ENCODE assay signal across 27 cellular contexts in genomic region chr6:36631326-36632046, GRCh38. TPM values are rescaled to one million over a fixed set of nuclear protein-coding genes. Genes with fewer than 3 reads are reported as not detected.
DNase-seq lines count a peak whose midpoint lies in the region; ATAC-seq, FAIRE-seq and TF ChIP-seq lines count a peak whose summit lies in the region.
"Had no signal": no experiment of that assay in that cellular context is flagged by ENCODE, and none has a peak within 500 bp of the region (broad histone marks: within the 10 kb centered on the region; RNA-seq: fewer than 3 reads in every experiment).

No MANE protein-coding gene starts in this region.

- no peak overlapping the region for H3K27ac ChIP-seq in K562 (ENCODE audit: extremely low read depth, low read depth, low read length)
- H3K27ac ChIP-seq in lung (ENCODE audit: low read depth in 1 of 2, low read length in 1 of 2): peak overlapping the region in 1 of 2 donors; percentile 9
- H3K27ac ChIP-seq in foreskin keratinocyte: no peak overlapping the region
- H3K27ac ChIP-seq: ascending aorta, SK-N-MC, skin epidermis, uterus had no signal

- H3K79me2 ChIP-seq in K562 (ENCODE audit: control insufficient read depth, insufficient read depth, low read length): no peaks in the 10 kb centered on the region

- H3K36me3 ChIP-seq in K562 (ENCODE audit: control insufficient read depth, insufficient read depth, low read length): no peaks in the 10 kb centered on the region
- H3K36me3 ChIP-seq in lung (ENCODE audit: control insufficient read depth in 2 of 2, insufficient read depth in 2 of 2, low read length in 2 of 2): no peaks in the 10 kb centered on the region
- H3K36me3 ChIP-seq: ascending aorta, BE2C, uterus had no signal

- WGBS in K562 (ENCODE audit: insufficient coverage, low coverage, missing lambda C conversion rate): 27% methylated on average over 17 of the region's 17 CpGs
- WGBS in lung, 2 donors: 68 to 84% methylated on average over 17 of the region's 17 CpGs

- no peak for FAIRE-seq in K562 (lab: Jason Lieb, UNC)

- intact Hi-C loops in K562 (cut with micrococcal nuclease): no loop called here

- H3K27me3 Mint-ChIP-seq in stimulated activated memory B cell treated with anti-CD40 and anti-IgM and Interleukin-4, amounts not matched to agents 10 μg/mL and 1 μg/mL and 100 μg/mL, for 72 hours: no peaks in the 10 kb centered on the region
- H3K27me3 Mint-ChIP-seq: activated naive CD8-positive, alpha-beta T cell treated with anti-CD3 and anti-CD28 coated beads for 36 hours; activated T-cell treated with anti-CD3 and anti-CD28 coated beads, Interleukin-2, amount 50 U/mL, for 24 hours; natural killer cell treated with Interleukin-12 subunit alpha and Interleukin-12 subunit beta and Interleukin-15 and Interleukin-18, amount 100 ng/mL, for 72 hours had no signal

- no peak for TF ChIP-seq POLR2A in K562 (conservative IDR thresholded peaks at IDR 0.05)

- H4K20me1 ChIP-seq in K562 (replicated peaks; ENCODE audit: control insufficient read depth, insufficient read depth, low read length): no peaks in the 10 kb centered on the region

- no peak for TF ChIP-seq RAD21 in K562 (CRISPR knock-in tag; conservative IDR thresholded peaks at IDR 0.05 in 1 of 2, IDR thresholded peaks at IDR 0.05 in 1 of 2)

- H3K9me3 Mint-ChIP-seq in stimulated activated memory B cell treated with anti-CD40 and anti-IgM and Interleukin-4, amounts not matched to agents 10 μg/mL and 1 μg/mL and 100 μg/mL, for 72 hours: no peaks in the 10 kb centered on the region
- H3K9me3 Mint-ChIP-seq: activated naive CD8-positive, alpha-beta T cell treated with anti-CD3 and anti-CD28 coated beads for 36 hours; activated T-cell treated with anti-CD3 and anti-CD28 coated beads, Interleukin-2, amount 50 U/mL, for 24 hours; effector memory CD8-positive, alpha-beta T cell; natural killer cell treated with Interleukin-12 subunit alpha and Interleukin-12 subunit beta and Interleukin-15 and Interleukin-18, amount 100 ng/mL, for 72 hours had no signal

- H3K4me3 ChIP-seq in K562 (no peak overlapping the region), lung (no peak overlapping the region)
- H3K4me3 ChIP-seq: ascending aorta, SK-N-MC, skin epidermis, uterus had no signal

- no peak overlapping the region for H3K4me2 ChIP-seq in K562 (ENCODE audit: insufficient read depth, low read length)

- H3K27ac Mint-ChIP-seq in stimulated activated memory B cell treated with anti-CD40 and anti-IgM and Interleukin-4, amounts not matched to agents 10 μg/mL and 1 μg/mL and 100 μg/mL, for 72 hours: peak overlapping the region; percentile 27
- H3K27ac Mint-ChIP-seq: activated naive CD8-positive, alpha-beta T cell treated with anti-CD3 and anti-CD28 coated beads for 36 hours; activated T-cell treated with anti-CD3 and anti-CD28 coated beads, Interleukin-2, amount 50 U/mL, for 24 hours; effector memory CD8-positive, alpha-beta T cell; natural killer cell treated with Interleukin-12 subunit alpha and Interleukin-12 subunit beta and Interleukin-15 and Interleukin-18, amount 100 ng/mL, for 72 hours had no signal

- no peaks in the 10 kb centered on the region for H3K9me1 ChIP-seq in K562 (ENCODE audit: control insufficient read depth, insufficient read depth, low read length)

- in situ Hi-C loops in K562 (cut with MboI): no loop called here

- CTCF ChIA-PET in K562 (lab: Yijun Ruan, JAX; ENCODE audit: low intra/inter-chr PET ratio): no interaction called here

- H3K9me3 ChIP-seq in K562 (replicated peaks; ENCODE audit: control insufficient read depth, insufficient read depth, low read depth, low read length) (no peaks in the 10 kb centered on the region), lung (ENCODE audit: control insufficient read depth in 2 of 2, insufficient read depth in 1 of 2, low read length in 1 of 2) (no peaks in the 10 kb centered on the region)
- H3K9me3 ChIP-seq: ascending aorta, BE2C, uterus had no signal

- DNase-seq in ELF-1 (ENCODE audit: low read depth, low spot score) (peak; percentile 32), K562 (ENCODE audit: extremely low read depth in 1 of 4, low spot score in 3 of 4) (no peak), lung (ENCODE audit: low spot score) (peak; percentile 50), foreskin keratinocyte (no peak), NOMO-1 treated with DMSO at 0.1 percent for 48 hours (lab: John Stamatoyannopoulos, UW; ENCODE audit: unreplicated experiment) (no peak)
- no peak for DNase-seq in stimulated activated CD4-positive, alpha-beta T cell treated with anti-CD3 and anti-CD28 coated beads, Interleukin-2, amount 100 ng/mL, for 48 hours
- DNase-seq: activated CD4-positive, CD25-positive, alpha-beta regulatory T cell; activated gamma-delta T cell; activated naive CD8-positive, alpha-beta T cell treated with anti-CD3 and anti-CD28 coated beads for 36 hours; activated T-cell treated with anti-CD3 and anti-CD28 coated beads, Interleukin-2, amount 50 U/mL, for 24 hours; BE2C; cortex of kidney; DMS53; effector memory CD8-positive, alpha-beta T cell; KBM-7; NCI-H1105 treated with DMSO at 0.1 percent for 48 hours; NCI-H187 treated with DMSO at 0.1 percent for 48 hours; NCI-H524 treated with DMSO at 0.1 percent for 48 hours; PC-3; stimulated activated naive CD4-positive, alpha-beta T cell treated with Interleukin-2 at 50 U/mL for 16 hours; uterus had no signal

- peaks cover 23 to 42% of the 10 kb centered on the region in 2 experiments for H3K27me3 ChIP-seq in K562 (ENCODE audit: control insufficient read depth in 2 of 2, insufficient read depth in 2 of 2, low read length in 2 of 2)
- H3K27me3 ChIP-seq in lung (ENCODE audit: control insufficient read depth, insufficient read depth): no peaks in the 10 kb centered on the region
- no peaks in the 10 kb centered on the region for H3K27me3 ChIP-seq in foreskin keratinocyte
- H3K27me3 ChIP-seq: ascending aorta, BE2C, uterus had no signal

- POLR2A ChIA-PET in K562 (lab: Yijun Ruan, JAX): interaction anchor here (0.6 to 0.8 kb wide), 4 partner anchors 13 to 187 kb away, joined by 3 to 4 read pairs (median 3); partner anchors contain the start of gene CDKN1A

- no peak for TF ChIP-seq EP300 in K562 (IDR thresholded peaks at IDR 0.05; ENCODE audit: low read length)

- TF ChIP-seq CTCF in K562 (IDR thresholded peaks at IDR 0.05 in 2 of 3, conservative IDR thresholded peaks at IDR 0.05 in 1 of 3; ENCODE audit: insufficient read depth in 2 of 3, low read depth in 1 of 3, low read length in 3 of 3) (no peak), lung (IDR thresholded peaks at IDR 0.05; ENCODE audit: control extremely low read depth, extremely low read depth) (no peak), foreskin keratinocyte (conservative IDR thresholded peaks at IDR 0.05) (no peak)

- no peaks in the 10 kb centered on the region for H3K36me3 Mint-ChIP-seq in stimulated activated memory B cell treated with anti-CD40 and anti-IgM and Interleukin-4, amounts not matched to agents 10 μg/mL and 1 μg/mL and 100 μg/mL, for 72 hours
- H3K36me3 Mint-ChIP-seq: activated naive CD8-positive, alpha-beta T cell treated with anti-CD3 and anti-CD28 coated beads for 36 hours; natural killer cell treated with Interleukin-12 subunit alpha and Interleukin-12 subunit beta and Interleukin-15 and Interleukin-18, amount 100 ng/mL, for 72 hours had no signal

- H2AFZ ChIP-seq in K562 (ENCODE audit: low read depth, low read length): no peak overlapping the region

- no peak overlapping the region for H3K4me3 Mint-ChIP-seq in stimulated activated memory B cell treated with anti-CD40 and anti-IgM and Interleukin-4, amounts not matched to agents 10 μg/mL and 1 μg/mL and 100 μg/mL, for 72 hours
- H3K4me3 Mint-ChIP-seq: activated naive CD8-positive, alpha-beta T cell treated with anti-CD3 and anti-CD28 coated beads for 36 hours; activated T-cell treated with anti-CD3 and anti-CD28 coated beads, Interleukin-2, amount 50 U/mL, for 24 hours; effector memory CD8-positive, alpha-beta T cell; natural killer cell treated with Interleukin-12 subunit alpha and Interleukin-12 subunit beta and Interleukin-15 and Interleukin-18, amount 100 ng/mL, for 72 hours had no signal

- peaks cover 33% of the 10 kb centered on the region for H3K4me1 Mint-ChIP-seq in stimulated activated memory B cell treated with anti-CD40 and anti-IgM and Interleukin-4, amounts not matched to agents 10 μg/mL and 1 μg/mL and 100 μg/mL, for 72 hours

- H3K4me1 ChIP-seq in K562 (replicated peaks in 1 of 2; ENCODE audit: control insufficient read depth in 2 of 2, insufficient read depth in 2 of 2, low read length in 2 of 2): no peaks in the 10 kb centered on the region; a peak in 2 of 5 replicates
- peaks cover 0 to 9% of the 10 kb centered on the region in 2 donors for H3K4me1 ChIP-seq in lung (ENCODE audit: control insufficient read depth in 2 of 2, insufficient read depth in 2 of 2, low read length in 2 of 2)
- H3K4me1 ChIP-seq in foreskin keratinocyte: no peaks in the 10 kb centered on the region
- H3K4me1 ChIP-seq: BE2C had no signal

- ATAC-seq in K562 (no peak), lung (ENCODE audit: insufficient read depth, low FRiP score) (no peak), foreskin keratinocyte (no peak)
- ATAC-seq in stimulated activated memory B cell treated with anti-CD40 and anti-IgM and Interleukin-4, amounts not matched to agents 10 μg/mL and 1 μg/mL and 100 μg/mL, for 72 hours: no peak
- ATAC-seq: effector memory CD8-positive, alpha-beta T cell; left lobe of liver; natural killer cell treated with Interleukin-12 subunit alpha and Interleukin-12 subunit beta and Interleukin-15 and Interleukin-18, amount 100 ng/mL, for 72 hours; PC-3 had no signal

- no TSS peak for BruUV-seq in K562 (replicated peaks; lab: Mats Ljungman, UMichigan)

- no peak overlapping the region for H3K9ac ChIP-seq in K562 (ENCODE audit: insufficient read depth in 1 of 2, low read depth in 2 of 2, low read length in 2 of 2)

RNA-seq across cellular contexts. Expression of gene SRSF3, which starts 37.3 kb away (rescaled TPM):
- total RNA-seq in K562 (2011; cell fraction: chromatin; rRNA removed; ENCODE audit: low replicate concordance): 228 and 415 TPM in 2 replicates
- 155 and 159 TPM in 2 replicates for total RNA-seq in K562 (2011; cell fraction: nucleolus; rRNA removed)
- 295 and 337 TPM in 2 replicates for total RNA-seq in K562 (2011; cell fraction: nucleoplasm; rRNA removed)
- total RNA-seq in K562 (2014; rRNA removed) (251 and 341 TPM in 2 replicates), K562 (2014; rRNA removed; fragmentation: Illumina TruSeq; extraction: Trizol) (537 and 645 TPM in 2 replicates), K562 (2015; rRNA removed; fragmentation: Illumina TruSeq; extraction: Trizol) (344 and 365 TPM in 2 replicates), K562 (2021) (477 and 495 TPM in 2 replicates), lung (100 to 1,000 TPM; 211 to 262 TPM), foreskin keratinocyte (356 and 421 TPM in 2 replicates)
- polyA plus RNA-seq in K562 (2011; rRNA removed) (333 and 518 TPM in 2 replicates), K562 (2014; fragmentation: Illumina TruSeq; extraction: Trizol) (337 and 448 TPM in 2 replicates), K562 (2014; fragmentation: Nextera tagmentation; extraction: Ambion mirVana) (1,000 to 10,000 TPM in 1 of 2 experiments, 100 to 1,000 TPM in 1; 955 to 1,200 TPM), K562 (2014; rRNA removed) (534 and 652 TPM in 2 replicates), lung (100 to 1,000 TPM; 145 to 267 TPM), foreskin keratinocyte (387 and 470 TPM in 2 replicates)
- polyA plus RNA-seq in K562 (2011; cell fraction: cytosol; rRNA removed): 407 and 505 TPM in 2 replicates
- polyA plus RNA-seq in K562 (2011; cell fraction: nucleus; rRNA removed): 332 and 369 TPM in 2 replicates
- polyA plus RNA-seq in K562 (2012): 333 and 367 TPM in 2 replicates
- 453 and 564 TPM in 2 replicates for polyA minus RNA-seq in K562 (2011; rRNA and poly(A)+ RNA removed)
- 130 and 151 TPM in 2 replicates for polyA minus RNA-seq in K562 (2011; cell fraction: cytosol; rRNA and poly(A)+ RNA removed)
- 191 and 286 TPM in 2 replicates for polyA minus RNA-seq in K562 (2011; cell fraction: nucleus; rRNA and poly(A)+ RNA removed)

RNA-seq across cellular contexts. Expression of gene CDKN1A, which starts 47.0 kb away (rescaled TPM):
- total RNA-seq in K562 (2011; cell fraction: chromatin; rRNA removed; ENCODE audit: low replicate concordance): 2.3 and 8.5 TPM in 2 replicates
- 6.4 and 8.2 TPM in 2 replicates for total RNA-seq in K562 (2011; cell fraction: nucleolus; rRNA removed)
- total RNA-seq in K562 (2011; cell fraction: nucleoplasm; rRNA removed): 5.9 and 9.0 TPM in 2 replicates
- total RNA-seq in K562 (2014; rRNA removed) (5.1 and 5.6 TPM in 2 replicates), K562 (2014; rRNA removed; fragmentation: Illumina TruSeq; extraction: Trizol) (2.5 and 3.3 TPM in 2 replicates), K562 (2015; rRNA removed; fragmentation: Illumina TruSeq; extraction: Trizol) (2.1 TPM in 2 replicates), K562 (2021) (7.3 and 8.1 TPM in 2 replicates), lung (10 to 100 TPM; 35.3 to 80.1 TPM), foreskin keratinocyte (266 and 328 TPM in 2 replicates)
- polyA plus RNA-seq in K562 (2011; rRNA removed) (7.6 and 9.2 TPM in 2 replicates), K562 (2014; fragmentation: Illumina TruSeq; extraction: Trizol) (5.8 and 7.7 TPM in 2 replicates), K562 (2014; fragmentation: Nextera tagmentation; extraction: Ambion mirVana) (under 1 TPM; 0.25 to 0.49 TPM), K562 (2014; rRNA removed) (5.9 and 7.0 TPM in 2 replicates), lung (100 to 1,000 TPM in 1 of 2 donors, 10 to 100 TPM in 1; 52.2 to 183 TPM), foreskin keratinocyte (318 and 350 TPM in 2 replicates)
- 10.9 and 18.9 TPM in 2 replicates for polyA plus RNA-seq in K562 (2011; cell fraction: cytosol; rRNA removed)
- 9.1 and 12.7 TPM in 2 replicates for polyA plus RNA-seq in K562 (2011; cell fraction: nucleus; rRNA removed)
- polyA plus RNA-seq in K562 (2012): 8.9 and 18.7 TPM in 2 replicates
- polyA minus RNA-seq in K562 (2011; rRNA and poly(A)+ RNA removed): 2.5 and 3.7 TPM in 2 replicates
- polyA minus RNA-seq in K562 (2011; cell fraction: cytosol; rRNA and poly(A)+ RNA removed): 3.7 and 5.2 TPM in 2 replicates
- polyA minus RNA-seq in K562 (2011; cell fraction: nucleus; rRNA and poly(A)+ RNA removed): 3.1 and 4.0 TPM in 2 replicates

Comparison
In these comparisons a context has a peak if more than half of its experiments do, and no peak if none do; other contexts are left out.
1. DNase-seq: peak in ELF-1 (single experiment) and lung (single experiment); none in K562 (0 of 4), foreskin keratinocyte (0 of 2), stimulated activated CD4-positive, alpha-beta T cell treated with anti-CD3 and anti-CD28 coated beads, Interleukin-2, amount 100 ng/mL, for 48 hours (0 of 2) and NOMO-1 treated with DMSO at 0.1 percent for 48 hours (single experiment).